Comparison of ENCODE assay signal across 8 cellular contexts in genomic region chr20:18496740-18497592, GRCh38. TPM values are rescaled to one million over a fixed set of nuclear protein-coding genes. Genes with fewer than 3 reads are reported as not detected.
DNase-seq lines count a peak whose midpoint lies in the region; ATAC-seq and TF ChIP-seq lines count a peak whose summit lies in the region.

Gene RBBP9, minus strand, starts transcription at chr20:18497225. Its CDS starts 58 bp downstream, at chr20:18497167.

- H3K9me3 ChIP-seq in ascending aorta (no peaks in the 10 kb centered on the region), vagina (no peaks in the 10 kb centered on the region)

- intact Hi-C loops in ascending aorta (cut with DNase I): loop anchor here (1.0 kb wide), 1 partner anchor 10 kb away; the partner anchor contains the start of gene SEC23B
- intact Hi-C loops in vagina (cut with DNase I): no loop called here

- no peaks in the 10 kb centered on the region for H3K27me3 Mint-ChIP-seq in T-helper 2 cell treated with Interferon-gamma antibody and Interleukin-4, amounts not matched to agents 5 μg/mL and 100 μg/mL, for 36 hours (ENCODE audit: low read depth)

- no peak for TF ChIP-seq CTCF in ascending aorta (IDR thresholded peaks at IDR 0.05)
- TF ChIP-seq CTCF in vagina (IDR thresholded peaks at IDR 0.05): no peak

- TF ChIP-seq POLR2A in vagina (IDR thresholded peaks at IDR 0.05): no peak

- ATAC-seq in GM18498 (IDR thresholded peaks at IDR 0.05; ENCODE audit: unreplicated experiment) (peak; percentile 99), HG02852 (IDR thresholded peaks at IDR 0.05; ENCODE audit: unreplicated experiment) (peak; percentile 99)

- DNase-seq in NCI-H146 treated with DMSO at 0.1 percent for 48 hours (lab: John Stamatoyannopoulos, UW; ENCODE audit: unreplicated experiment) (peak; percentile 79), ascending aorta (ENCODE audit: low spot score in 2 of 2) (peak; percentile 28 to 92), hepatic stellate cell (ENCODE audit: low spot score) (peak; percentile 79), vagina (ENCODE audit: extremely low spot score in 2 of 2) (peak in 1 of 2 donors; percentile 88)
- peak; percentile 74 for DNase-seq in T-helper 2 cell treated with Interferon-gamma antibody and Interleukin-4, amounts not matched to agents 5 μg/mL and 100 μg/mL, for 36 hours (ENCODE audit: low spot score)

- H3K9me3 Mint-ChIP-seq in T-helper 2 cell treated with Interferon-gamma antibody and Interleukin-4, amounts not matched to agents 5 μg/mL and 100 μg/mL, for 36 hours: no peaks in the 10 kb centered on the region

- peak within 1 kb of the TSS; percentile 35 for H3K9ac ChIP-seq in rectal smooth muscle tissue (ENCODE audit: low read length)

- H3K4me3 ChIP-seq in ascending aorta (peak within 1 kb of the TSS; percentile 75 to 83), rectal smooth muscle tissue (ENCODE audit: low read length) (peak within 1 kb of the TSS; percentile 95), vagina (peak within 1 kb of the TSS; percentile 73 to 82)

- H3K4me3 Mint-ChIP-seq in T-helper 2 cell treated with Interferon-gamma antibody and Interleukin-4, amounts not matched to agents 5 μg/mL and 100 μg/mL, for 36 hours: peak within 1 kb of the TSS; percentile 98

- peaks cover 0 to 6% of the 10 kb centered on the region in 2 donors for H3K4me1 ChIP-seq in ascending aorta
- peaks cover 6% of the 10 kb centered on the region for H3K4me1 ChIP-seq in rectal smooth muscle tissue (ENCODE audit: control insufficient read depth, insufficient read depth, low read length)
- peaks cover 18% of the 10 kb centered on the region for H3K4me1 ChIP-seq in vagina

- peak within 1 kb of the TSS; percentile 82 for H3K27ac Mint-ChIP-seq in T-helper 2 cell treated with Interferon-gamma antibody and Interleukin-4, amounts not matched to agents 5 μg/mL and 100 μg/mL, for 36 hours

- H3K27ac ChIP-seq in ascending aorta (peak within 1 kb of the TSS; percentile 69 to 73), rectal smooth muscle tissue (ENCODE audit: low read depth, low read length) (peak within 1 kb of the TSS; percentile 67), vagina (peak within 1 kb of the TSS; percentile 75)

- peaks cover 18% of the 10 kb centered on the region for H3K4me1 Mint-ChIP-seq in T-helper 2 cell treated with Interferon-gamma antibody and Interleukin-4, amounts not matched to agents 5 μg/mL and 100 μg/mL, for 36 hours (ENCODE audit: low read depth)

- H3K36me3 Mint-ChIP-seq in T-helper 2 cell treated with Interferon-gamma antibody and Interleukin-4, amounts not matched to agents 5 μg/mL and 100 μg/mL, for 36 hours (ENCODE audit: low read depth): peaks cover 10% of the 10 kb centered on the region

- H3K36me3 ChIP-seq in ascending aorta (peaks cover 8 to 18% of the 10 kb centered on the region in 2 donors), rectal smooth muscle tissue (ENCODE audit: control insufficient read depth, insufficient read depth, low read length) (no peaks in the 10 kb centered on the region), vagina (peaks cover 0 to 9% of the 10 kb centered on the region in 2 donors)

- no peaks in the 10 kb centered on the region for H3K27me3 ChIP-seq in ascending aorta
- H3K27me3 ChIP-seq in rectal smooth muscle tissue (ENCODE audit: control insufficient read depth, insufficient read depth, low read length): no peaks in the 10 kb centered on the region
- no peaks in the 10 kb centered on the region for H3K27me3 ChIP-seq in vagina

RNA-seq across cellular contexts. Expression of gene RBBP9, which starts in this region (rescaled TPM):
- total RNA-seq in ascending aorta (6.8 TPM), vagina (11.0 TPM)
